Comparison of ENCODE assay signal across 10 cellular contexts in genomic region chr3:50243552-50243895, GRCh38. TPM values are rescaled to one million over a fixed set of nuclear protein-coding genes. Genes with fewer than 3 reads are reported as not detected.
A peak's percentile ranks its signal among the peaks of the same experiment; 100 is the strongest.
DNase-seq lines count a peak whose midpoint lies in the region; ATAC-seq and TF ChIP-seq lines count a peak whose summit lies in the region.
"Had no signal": no experiment of that assay in that cellular context is flagged by ENCODE, and none has a peak within 500 bp of the region (broad histone marks: within the 10 kb centered on the region; RNA-seq: fewer than 3 reads in every experiment).

No MANE protein-coding gene starts in this region.

- DNase-seq in activated naive CD4-positive, alpha-beta T cell treated with anti-CD3 and anti-CD28 coated beads for 36 hours: no peak
- DNase-seq in activated naive CD4-positive, alpha-beta T cell (lab: John Stamatoyannopoulos, UW): no peak
- DNase-seq in breast epithelium (ENCODE audit: low spot score in 2 of 2) (no peak), mesothelial cell of epicardium (ENCODE audit: low spot score in 2 of 2, unreplicated experiment in 2 of 2) (no peak), tibial nerve (ENCODE audit: low spot score in 2 of 2) (no peak), erythroblast (lab: John Stamatoyannopoulos, UW) (no peak)
- no peak for DNase-seq in stimulated activated CD4-positive, alpha-beta T cell treated with anti-CD3 and anti-CD28 coated beads, Interleukin-15, amount 100 ng/mL, for 24 hours

- TF ChIP-seq EP300 in tibial nerve (IDR thresholded peaks at IDR 0.05): no peak

- H3K9me3 Mint-ChIP-seq in activated naive CD4-positive, alpha-beta T cell treated with anti-CD3 and anti-CD28 coated beads for 36 hours: no peaks in the 10 kb centered on the region
- H3K9me3 Mint-ChIP-seq in mesothelial cell of epicardium: no peaks in the 10 kb centered on the region

- H3K9me3 ChIP-seq in breast epithelium: no peaks in the 10 kb centered on the region
- H3K9me3 ChIP-seq in tibial nerve: no peaks in the 10 kb centered on the region

- no peak for ATAC-seq in GM21526 (IDR thresholded peaks at IDR 0.05; ENCODE audit: low FRiP score, unreplicated experiment)

- no peaks in the 10 kb centered on the region for H3K27me3 ChIP-seq in breast epithelium
- no peaks in the 10 kb centered on the region for H3K27me3 ChIP-seq in tibial nerve

- peaks cover 2% of the 10 kb centered on the region for H3K36me3 Mint-ChIP-seq in activated naive CD4-positive, alpha-beta T cell treated with anti-CD3 and anti-CD28 coated beads for 36 hours (ENCODE audit: low read depth)
- peaks cover 2% of the 10 kb centered on the region for H3K36me3 Mint-ChIP-seq in mesothelial cell of epicardium

- H3K4me1 ChIP-seq in breast epithelium (peaks cover 35 to 56% of the 10 kb centered on the region in 2 donors), tibial nerve (peaks cover 0 to 99% (median 97%) of the 10 kb centered on the region in 4 donors)

- peak overlapping the region; percentile 95 for H3K27ac Mint-ChIP-seq in activated naive CD4-positive, alpha-beta T cell treated with anti-CD3 and anti-CD28 coated beads for 36 hours
- peak overlapping the region; percentile 73 for H3K27ac Mint-ChIP-seq in mesothelial cell of epicardium

- CTCF ChIA-PET in activated naive CD4-positive, alpha-beta T cell treated with anti-CD3 and anti-CD28 coated beads for 36 hours (lab: Charles Lee): interaction anchor here (0.5 to 4.1 kb wide), 9 partner anchors 13 to 162 kb away, joined by 3 to 38 read pairs (median 4); no protein-coding TSS in a partner anchor

- H3K36me3 ChIP-seq in breast epithelium (no peaks in the 10 kb centered on the region), tibial nerve (peaks cover 0 to 21% (median 0%) of the 10 kb centered on the region in 3 donors)

- H3K4me1 Mint-ChIP-seq in activated naive CD4-positive, alpha-beta T cell treated with anti-CD3 and anti-CD28 coated beads for 36 hours (ENCODE audit: low read depth): peaks cover 87% of the 10 kb centered on the region
- peaks cover 50% of the 10 kb centered on the region for H3K4me1 Mint-ChIP-seq in mesothelial cell of epicardium

- TF ChIP-seq CTCF in breast epithelium (IDR thresholded peaks at IDR 0.05) (no peak), mesothelial cell of epicardium (IDR thresholded peaks at IDR 0.05; ENCODE audit: unreplicated experiment) (no peak), tibial nerve (IDR thresholded peaks at IDR 0.05) (no peak)

- no peak overlapping the region for H3K4me3 Mint-ChIP-seq in activated naive CD4-positive, alpha-beta T cell treated with anti-CD3 and anti-CD28 coated beads for 36 hours
- no peak overlapping the region for H3K4me3 Mint-ChIP-seq in mesothelial cell of epicardium

- intact Hi-C loops in activated naive CD4-positive, alpha-beta T cell treated with anti-CD3 and anti-CD28 coated beads for 36 hours (cut with micrococcal nuclease): no loop called here
- intact Hi-C loops in breast epithelium (cut with DNase I; ENCODE audit: low total_unique reads): no loop called here

- H3K27ac ChIP-seq in breast epithelium (peak overlapping the region; percentile 78 to 93), tibial nerve (peak overlapping the region; percentile 58 to 96 (median 80))
- H3K27ac ChIP-seq: VCaP had no signal

- 43 to 65% methylated on average over 4 of the region's 4 CpGs for WGBS in tibial nerve, 2 donors

- no peaks in the 10 kb centered on the region for H3K27me3 Mint-ChIP-seq in activated naive CD4-positive, alpha-beta T cell treated with anti-CD3 and anti-CD28 coated beads for 36 hours (ENCODE audit: low read depth)
- no peaks in the 10 kb centered on the region for H3K27me3 Mint-ChIP-seq in mesothelial cell of epicardium (ENCODE audit: low read depth)

- H3K4me3 ChIP-seq in breast epithelium (peak overlapping the region in 2 of 3 donors; percentile 7 to 43), tibial nerve (peak overlapping the region in 1 of 4 donors; percentile 9)

- TF ChIP-seq POLR2A in breast epithelium (IDR thresholded peaks at IDR 0.05) (no peak), tibial nerve (IDR thresholded peaks at IDR 0.05) (no peak), erythroblast (IDR thresholded peaks at IDR 0.05; ENCODE audit: low read length) (no peak)

RNA-seq across cellular contexts. Expression of gene GNAI2, which starts 7.5 kb away (rescaled TPM):
- total RNA-seq in activated naive CD4-positive, alpha-beta T cell treated with anti-CD3 and anti-CD28 coated beads for 36 hours: 100 to 1,000 TPM; 272 to 276 TPM
- 100 to 1,000 TPM in 2 of 3 donors, 10 to 100 TPM in 1; 95.3 to 232 (median 162) TPM for total RNA-seq in breast epithelium
- total RNA-seq in mesothelial cell of epicardium: 155 to 159 TPM (median 156 TPM) in 3 replicates
- 100 to 1,000 TPM; 201 to 265 (median 243) TPM for total RNA-seq in tibial nerve

RNA-seq across cellular contexts. Expression of gene SEMA3B, which starts 25.4 kb away (rescaled TPM):
- total RNA-seq in activated naive CD4-positive, alpha-beta T cell treated with anti-CD3 and anti-CD28 coated beads for 36 hours: under 1 TPM; 0.33 to 0.37 TPM
- 10 to 100 TPM; 10.1 to 17.6 (median 11.1) TPM for total RNA-seq in breast epithelium
- total RNA-seq in mesothelial cell of epicardium: 166 to 179 TPM (median 177 TPM) in 3 replicates
- total RNA-seq in tibial nerve: 100 to 1,000 TPM; 251 to 334 (median 261) TPM

RNA-seq across cellular contexts. Expression of gene LSMEM2, which starts 35.4 kb away (rescaled TPM):
- not detected for total RNA-seq in activated naive CD4-positive, alpha-beta T cell treated with anti-CD3 and anti-CD28 coated beads for 36 hours
- total RNA-seq in breast epithelium (not detected), mesothelial cell of epicardium (0.38 to 0.51 TPM (median 0.50 TPM) in 3 replicates), tibial nerve (1 to 10 TPM; 2.0 to 3.1 (median 2.5) TPM)
- total RNA-seq: renal cortical epithelial cell had no signal

RNA-seq across cellular contexts. Expression of gene SLC38A3, which starts 38.5 kb away (rescaled TPM):
- not detected for total RNA-seq in activated naive CD4-positive, alpha-beta T cell treated with anti-CD3 and anti-CD28 coated beads for 36 hours
- total RNA-seq in breast epithelium (1 to 10 TPM in 1 of 3 donors, under 1 TPM in 1, not detected in 1; 0.98 to 2.5 TPM), mesothelial cell of epicardium (0.84 to 2.5 TPM (median 1.8 TPM) in 3 replicates), tibial nerve (1 to 10 TPM in 2 of 4 donors, under 1 TPM in 2; 0.21 to 8.1 (median 1.5) TPM)

RNA-seq across cellular contexts. Expression of gene IFRD2, which starts 48.7 kb away (rescaled TPM):
- 100 to 1,000 TPM; 117 to 125 TPM for total RNA-seq in activated naive CD4-positive, alpha-beta T cell treated with anti-CD3 and anti-CD28 coated beads for 36 hours
- total RNA-seq in breast epithelium: 10 to 100 TPM; 50.4 to 82.3 (median 72.7) TPM
- 40.2 to 47.3 TPM (median 46.9 TPM) in 3 replicates for total RNA-seq in mesothelial cell of epicardium
- 100 to 1,000 TPM in 1 of 4 donors, 10 to 100 TPM in 3; 42.0 to 129 (median 56.2) TPM for total RNA-seq in tibial nerve
